In the genomic region with DNA sequence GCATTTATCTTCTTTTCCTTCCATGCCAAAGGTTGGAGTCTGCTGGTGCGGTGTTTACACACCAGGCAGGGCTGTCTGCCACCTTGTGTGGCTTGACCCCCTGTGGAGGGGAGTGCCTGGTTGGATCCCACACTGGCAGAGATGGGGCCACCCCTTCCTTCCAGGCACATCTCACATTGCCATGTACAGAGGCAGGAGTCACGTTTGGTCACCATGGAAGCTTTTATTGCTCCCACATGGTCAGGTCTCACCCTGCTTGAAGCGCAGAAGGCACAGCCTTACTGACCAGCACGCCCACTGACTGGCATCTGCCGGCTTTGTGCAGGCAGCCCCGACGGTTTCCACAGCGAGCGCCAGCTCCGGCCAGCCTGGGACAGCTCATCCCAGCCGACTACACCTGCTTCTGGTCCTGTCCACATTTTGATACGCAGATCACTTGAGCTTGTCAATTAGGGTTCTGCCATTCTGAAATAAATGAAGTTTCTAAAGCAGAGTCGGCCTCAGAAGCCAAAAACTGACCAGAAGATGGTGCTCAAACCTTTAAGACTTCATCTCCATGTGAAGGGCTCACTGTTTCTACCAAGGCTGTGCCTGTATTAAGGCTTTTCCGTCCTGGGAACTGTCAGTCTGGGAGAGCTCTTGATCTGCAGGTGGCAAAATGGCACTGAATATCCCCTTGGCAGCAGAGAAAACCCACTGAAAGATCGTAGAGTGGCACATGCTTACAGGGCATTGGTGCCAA, we compare ENCODE assay signal across 8 cellular contexts. TPM values are rescaled to one million over a fixed set of nuclear protein-coding genes. Genes with fewer than 3 reads are reported as not detected.
DNase-seq lines count a peak whose midpoint lies in the region; TF ChIP-seq lines count a peak whose summit lies in the region.
"Had no signal": no experiment of that assay in that cellular context is flagged by ENCODE, and none has a peak within 500 bp of the region (broad histone marks: within the 10 kb centered on the region; RNA-seq: fewer than 3 reads in every experiment).

No MANE protein-coding gene starts in this region.

- no peaks in the 10 kb centered on the region for H3K4me1 ChIP-seq in osteoblast (ENCODE audit: insufficient read depth, low read length)
- peaks cover 0 to 15% of the 10 kb centered on the region in 2 donors for H3K4me1 ChIP-seq in adrenal gland (replicated peaks in 1 of 2)
- H3K4me1 ChIP-seq in sigmoid colon, result peaks cover 0 to 32% (median 25%) of the 10 kb centered on the region in 4 donors

- TF ChIP-seq POLR2A in adrenal gland (IDR thresholded peaks at IDR 0.05) (no peak), sigmoid colon (IDR thresholded peaks at IDR 0.05) (no peak)

- peaks cover 24% of the 10 kb centered on the region for H3K36me3 ChIP-seq in osteoblast (ENCODE audit: insufficient read depth, low read length)
- H3K36me3 ChIP-seq in adrenal gland (replicated peaks in 1 of 2), result peaks cover 0 to 48% of the 10 kb centered on the region in 2 donors
- peaks cover 15 to 52% (median 38%) of the 10 kb centered on the region in 4 donors for H3K36me3 ChIP-seq in sigmoid colon

- no peak overlapping the region for H3K4me2 ChIP-seq in osteoblast (ENCODE audit: insufficient read depth, low read length)

- no peaks in the 10 kb centered on the region for H3K79me2 ChIP-seq in osteoblast (ENCODE audit: insufficient read depth, low read length)

- no peaks in the 10 kb centered on the region for H4K20me1 ChIP-seq in osteoblast (ENCODE audit: insufficient read depth, low read length)

- no peak for TF ChIP-seq EP300 in sigmoid colon (IDR thresholded peaks at IDR 0.05)

- H3K27me3 ChIP-seq in osteoblast (ENCODE audit: insufficient read depth, low read length) (no peaks in the 10 kb centered on the region), adrenal gland (no peaks in the 10 kb centered on the region), sigmoid colon (no peaks in the 10 kb centered on the region)

- in situ Hi-C loops in G401 (cut with HindIII; ENCODE audit: low sequenced_read_pairs), result no loop called here

- WGBS in adrenal gland, 4 donors, result 76 to 89% (median 83%) methylated on average over 15 of the region's 15 CpGs
- 89 to 90% methylated on average over 15 of the region's 15 CpGs for WGBS in sigmoid colon, 2 donors

- no peak overlapping the region for H2AFZ ChIP-seq in osteoblast (ENCODE audit: low read length)

- no peaks in the 10 kb centered on the region for H3K9me3 ChIP-seq in osteoblast (ENCODE audit: low read depth, low read length)
- no peaks in the 10 kb centered on the region for H3K9me3 ChIP-seq in adrenal gland (replicated peaks in 1 of 3)
- H3K9me3 ChIP-seq in sigmoid colon, result no peaks in the 10 kb centered on the region

- H3K4me3 ChIP-seq in choroid plexus epithelial cell (ENCODE audit: low read depth, low read length) (no peak overlapping the region), osteoblast (ENCODE audit: insufficient read depth, low read length) (no peak overlapping the region), adrenal gland (no peak overlapping the region), sigmoid colon (no peak overlapping the region)

- peak; percentile 70 for DNase-seq in G401 (ENCODE audit: low spot score)
- DNase-seq in NCI-H2081 treated with DMSO at 0.1 percent for 48 hours (lab: John Stamatoyannopoulos, UW), result peak; percentile 57
- DNase-seq in choroid plexus epithelial cell (ENCODE audit: low read depth), result peak; percentile 42
- peak; percentile 86 for DNase-seq in osteoblast (ENCODE audit: insufficient read length, low spot score, missing footprints)
- DNase-seq in GOT3 (lab: John Stamatoyannopoulos, UW), result no peak
- no peak for DNase-seq in adrenal gland
- DNase-seq in sigmoid colon, result no peak
- DNase-seq: stimulated activated naive CD4-positive, alpha-beta T cell had no signal

- TF ChIP-seq CTCF in choroid plexus epithelial cell (conservative IDR thresholded peaks at IDR 0.05; ENCODE audit: low read depth, low read length) (peak; percentile 47), osteoblast (IDR thresholded peaks at IDR 0.05; ENCODE audit: extremely low read depth, low read depth, low read length) (no peak), adrenal gland (IDR thresholded peaks at IDR 0.05) (peak in 3 of 6 experiments; percentile 13 to 27 (median 26)), sigmoid colon (IDR thresholded peaks at IDR 0.05) (no peak)

- intact Hi-C loops in adrenal gland (cut with DNase I), result loop anchor here (5.0 to 10.0 kb wide), 2 partner anchors 103 to 115 kb away; a partner anchor contains a TSS
- intact Hi-C loops in sigmoid colon (cut with DNase I), result no loop called here

- H3K27ac ChIP-seq in osteoblast (ENCODE audit: low read depth, low read length) (no peak overlapping the region), adrenal gland (peak overlapping the region in 1 of 5 donors; percentile 44), sigmoid colon (no peak overlapping the region)

RNA-seq across cellular contexts. Expression of a gene that starts 35.6 kb away (rescaled TPM):
- not detected in 2 replicates for total RNA-seq in G401 (2014; rRNA removed; shearing (Covaris generic))
- not detected in 2 replicates for total RNA-seq in osteoblast
- total RNA-seq in adrenal gland, result 1 to 10 TPM in 3 of 8 donors, under 1 TPM in 3, not detected in 2; 0.13 to 6.3 (median 1.1) TPM
- polyA plus RNA-seq in adrenal gland, result 10 to 100 TPM in 1 of 3 donors, 1 to 10 TPM in 2; 1.7 to 10.1 (median 2.9) TPM
- not detected for total RNA-seq in sigmoid colon
- not detected for polyA plus RNA-seq in sigmoid colon

Comparison
In these comparisons a context has a peak if more than half of its experiments do, and no peak if none do; other contexts are left out.
1. DNase-seq: peak in G401 (single experiment), NCI-H2081 treated with DMSO at 0.1 percent for 48 hours (single experiment), choroid plexus epithelial cell (single experiment) and osteoblast (single experiment); none in GOT3 (single experiment), adrenal gland (0 of 7) and sigmoid colon (single experiment).